Comparison of ENCODE assay signal across 14 cellular contexts in genomic region chr7:27202018-27202740, GRCh38. TPM values are rescaled to one million over a fixed set of nuclear protein-coding genes. Genes with fewer than 3 reads are reported as not detected.
DNase-seq lines count a peak whose midpoint lies in the region; ATAC-seq and TF ChIP-seq lines count a peak whose summit lies in the region.
"Had no signal": no experiment of that assay in that cellular context is flagged by ENCODE, and none has a peak within 500 bp of the region (broad histone marks: within the 10 kb centered on the region; RNA-seq: fewer than 3 reads in every experiment).

No MANE protein-coding gene starts in this region.

- peaks cover 81% of the 10 kb centered on the region for H3K27me3 ChIP-seq in CD4-positive, alpha-beta memory T cell (ENCODE audit: insufficient read depth, low read length)
- H3K27me3 ChIP-seq in mucosa of rectum (ENCODE audit: control insufficient read depth in 2 of 2, insufficient read depth in 2 of 2, low read length in 2 of 2), result peaks cover 10 to 43% of the 10 kb centered on the region in 2 donors

- no peaks in the 10 kb centered on the region for H3K36me3 ChIP-seq in CD4-positive, alpha-beta memory T cell (ENCODE audit: insufficient read depth, low read length)
- no peaks in the 10 kb centered on the region for H3K36me3 ChIP-seq in mucosa of rectum (ENCODE audit: control insufficient read depth in 2 of 2, insufficient read depth in 2 of 2, low read length in 2 of 2)

- no peak overlapping the region for H3K4me3 ChIP-seq in CD4-positive, alpha-beta memory T cell (ENCODE audit: low read length in 2 of 2)
- peak overlapping the region; percentile 89 to 92 for H3K4me3 ChIP-seq in mucosa of rectum (ENCODE audit: low read length in 2 of 2)

- no peak for TF ChIP-seq CTCF in RWPE1 (conservative IDR thresholded peaks at IDR 0.05; ENCODE audit: low read depth)

- peak overlapping the region; percentile 92 to 94 for H3K9ac ChIP-seq in mucosa of rectum (ENCODE audit: low read depth in 1 of 2, low read length in 2 of 2)

- H3K27ac ChIP-seq in CD4-positive, alpha-beta memory T cell (ENCODE audit: low read depth, low read length), result no peak overlapping the region
- peak overlapping the region; percentile 90 for H3K27ac ChIP-seq in RWPE1
- H3K27ac ChIP-seq in mucosa of rectum (ENCODE audit: low read depth in 2 of 2, low read length in 2 of 2), result peak overlapping the region; percentile 95 to 97
- H3K27ac ChIP-seq: SJSA1, skin epidermis had no signal

- peaks cover 76 to 82% of the 10 kb centered on the region in 2 donors for H3K27me3 Mint-ChIP-seq in CD4-positive, alpha-beta memory T cell

- CTCF ChIA-PET in CD4-positive, alpha-beta memory T cell (lab: Charles Lee; ENCODE audit: partially characterized antibody), result interaction anchor here (0.7 to 1.2 kb wide), 2 partner anchors 39 to 888 kb away, joined by 4 read pairs; no protein-coding TSS in a partner anchor
- CTCF ChIA-PET in RWPE1 (lab: Yijun Ruan, JAX), result interaction anchor here (1.0 kb wide), 1 partner anchor 818 kb away, joined by 3 read pairs; no protein-coding TSS in a partner anchor

- peaks cover 28 to 66% (median 41%) of the 10 kb centered on the region in 4 donors for H3K4me1 Mint-ChIP-seq in CD4-positive, alpha-beta memory T cell

- intact Hi-C loops in CD4-positive, alpha-beta memory T cell (cut with micrococcal nuclease), result no loop called here

- no peak for ATAC-seq in GM18861 (IDR thresholded peaks at IDR 0.05; ENCODE audit: unreplicated experiment)

- H3K9me3 ChIP-seq in CD4-positive, alpha-beta memory T cell (ENCODE audit: control insufficient read depth in 1 of 2, low read length in 2 of 2), result no peaks in the 10 kb centered on the region
- peaks cover 0 to 2% of the 10 kb centered on the region in 2 donors for H3K9me3 ChIP-seq in mucosa of rectum (ENCODE audit: control insufficient read depth in 2 of 2, low read length in 2 of 2)
- H3K9me3 ChIP-seq: SJSA1 had no signal

- POLR2A ChIA-PET in CD4-positive, alpha-beta memory T cell (lab: Charles Lee; ENCODE audit: partially characterized antibody), result interaction anchor here (1.3 kb wide), 1 partner anchor 17 kb away, joined by 3 read pairs; the partner anchor contains the start of gene HOXA11
- POLR2A ChIA-PET in RWPE1 (lab: Yijun Ruan, JAX; ENCODE audit: low non-redundant PET), result interaction anchor here (0.6 kb wide), 1 partner anchor 539 kb away, joined by 3 read pairs; no protein-coding TSS in a partner anchor

- H3K27ac Mint-ChIP-seq in CD4-positive, alpha-beta memory T cell, result peak overlapping the region in 2 of 7 donors; percentile 35 to 87

- peaks cover 0 to 12% (median 3%) of the 10 kb centered on the region in 8 donors for H3K9me3 Mint-ChIP-seq in CD4-positive, alpha-beta memory T cell
- H3K9me3 Mint-ChIP-seq: activated B cell treated with CpG ODN at 0.5 μM for 24 hours had no signal

- peak overlapping the region in 5 of 8 donors; percentile 3 to 78 (median 55) for H3K4me3 Mint-ChIP-seq in CD4-positive, alpha-beta memory T cell

- H3K4me1 ChIP-seq in CD4-positive, alpha-beta memory T cell (ENCODE audit: insufficient read depth, low read length), result peaks cover 40% of the 10 kb centered on the region
- H3K4me1 ChIP-seq in mucosa of rectum (ENCODE audit: control insufficient read depth in 2 of 2, insufficient read depth in 2 of 2, low read length in 2 of 2), result peaks cover 7 to 38% of the 10 kb centered on the region in 2 donors

- DNase-seq in CD4-positive, alpha-beta memory T cell, result no peak
- DNase-seq in RWPE1 (ENCODE audit: low spot score) (no peak), NCI-H1417 (lab: John Stamatoyannopoulos, UW) (no peak), NCI-H1436 treated with DMSO at 0.1 percent for 48 hours (lab: John Stamatoyannopoulos, UW) (no peak)
- DNase-seq: activated B cell treated with CpG ODN at 0.5 μM for 24 hours, caudate nucleus, NCI-H1092 treated with DMSO at 0.1 percent for 48 hours, NCI-H510A treated with DMSO at 0.1 percent for 48 hours, trophoblast cell had no signal

- no peaks in the 10 kb centered on the region for H3K36me3 Mint-ChIP-seq in CD4-positive, alpha-beta memory T cell

RNA-seq across cellular contexts. Expression of gene HOXA13, which starts 2.3 kb away (rescaled TPM):
- not detected for total RNA-seq in CD4-positive, alpha-beta memory T cell
- not detected for polyA plus RNA-seq in CD4-positive, alpha-beta memory T cell
- total RNA-seq: activated B cell treated with CpG ODN at 0.5 μM for 24 hours had no signal
- polyA plus RNA-seq: esophagus had no signal

RNA-seq across cellular contexts. Expression of gene HOXA11, which starts 17.1 kb away (rescaled TPM):
- not detected for total RNA-seq in CD4-positive, alpha-beta memory T cell
- polyA plus RNA-seq in CD4-positive, alpha-beta memory T cell, result not detected
- total RNA-seq: activated B cell treated with CpG ODN at 0.5 μM for 24 hours had no signal
- polyA plus RNA-seq: esophagus had no signal

RNA-seq across cellular contexts. Expression of gene HOXA10, which starts 28.1 kb away (rescaled TPM):
- not detected for total RNA-seq in CD4-positive, alpha-beta memory T cell
- not detected for polyA plus RNA-seq in CD4-positive, alpha-beta memory T cell

RNA-seq across cellular contexts. Expression of gene HOXA9, which starts 36.8 kb away (rescaled TPM):
- not detected for total RNA-seq in CD4-positive, alpha-beta memory T cell
- not detected for polyA plus RNA-seq in CD4-positive, alpha-beta memory T cell
- total RNA-seq: activated B cell treated with CpG ODN at 0.5 μM for 24 hours had no signal

RNA-seq across cellular contexts. Expression of gene EVX1, which starts 40.4 kb away (rescaled TPM):
- not detected for total RNA-seq in CD4-positive, alpha-beta memory T cell
- not detected for polyA plus RNA-seq in CD4-positive, alpha-beta memory T cell
- total RNA-seq: activated B cell treated with CpG ODN at 0.5 μM for 24 hours, SJSA1 had no signal
- polyA plus RNA-seq: esophagus had no signal

Comparison
In these comparisons a context has a peak if more than half of its experiments do, and no peak if none do; other contexts are left out.
1. H3K4me3 ChIP-seq: peak in mucosa of rectum (2 of 2); none in CD4-positive, alpha-beta memory T cell (0 of 2).